ENCODE assay signal across 32 cellular contexts in the genomic region with DNA sequence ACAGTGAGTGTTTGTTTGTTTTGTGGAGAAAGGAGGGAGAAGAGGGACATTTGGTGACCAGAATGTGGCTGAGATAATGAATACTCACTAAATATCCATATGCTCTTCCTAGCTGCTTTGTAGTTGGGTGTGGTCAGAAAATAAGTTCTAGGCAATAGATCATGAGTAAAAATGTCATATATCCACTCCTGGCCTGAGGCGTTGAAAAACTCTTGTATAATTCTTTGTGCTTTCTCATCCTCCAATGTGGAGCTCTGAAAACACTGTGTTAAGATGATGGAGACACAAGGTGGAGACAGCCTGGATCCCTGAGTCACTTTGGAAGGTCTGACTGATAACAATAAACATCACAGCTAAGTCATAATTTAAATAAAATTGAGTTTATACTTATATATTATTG. TPM values are rescaled to one million over a fixed set of nuclear protein-coding genes. Genes with fewer than 3 reads are reported as not detected.
"Had no signal": no experiment of that assay in that cellular context is flagged by ENCODE, and none has a peak within 500 bp of the region (broad histone marks: within the 10 kb centered on the region; RNA-seq: fewer than 3 reads in every experiment).

No MANE protein-coding gene starts in this region.

- H3K4me3 Mint-ChIP-seq: endodermal cell; immature natural killer cell; memory B cell; natural killer cell; stimulated activated effector memory CD8-positive, alpha-beta T cell treated with anti-CD3 and anti-CD28 coated beads, Interleukin-12 subunit alpha, Interleukin-12 subunit beta, amount 100 ng/mL, for 72 hours had no signal

- H3K27ac Mint-ChIP-seq: endodermal cell; immature natural killer cell; memory B cell; natural killer cell; stimulated activated effector memory CD8-positive, alpha-beta T cell treated with anti-CD3 and anti-CD28 coated beads, Interleukin-12 subunit alpha, Interleukin-12 subunit beta, amount 100 ng/mL, for 72 hours had no signal

- H3K4me3 ChIP-seq: dorsolateral prefrontal cortex, esophagus squamous epithelium, lung, ovary, psoas muscle, sigmoid colon, stomach, thyroid gland had no signal

- H3K36me3 ChIP-seq: esophagus squamous epithelium, ovary, sigmoid colon, stomach, thyroid gland had no signal

- H3K27me3 ChIP-seq: ovary, sigmoid colon, thyroid gland had no signal

- H3K4me1 ChIP-seq: psoas muscle, sigmoid colon had no signal

- ATAC-seq: natural killer cell; psoas muscle; right cardiac atrium; stimulated activated effector memory CD8-positive, alpha-beta T cell treated with anti-CD3 and anti-CD28 coated beads, Interleukin-12 subunit alpha, Interleukin-12 subunit beta, amount 100 ng/mL, for 72 hours had no signal

- H3K27ac ChIP-seq: dorsolateral prefrontal cortex, esophagus squamous epithelium, ovary, psoas muscle, sigmoid colon, stomach, thyroid gland had no signal

- H3K9me3 Mint-ChIP-seq: endodermal cell; immature natural killer cell; memory B cell; natural killer cell; stimulated activated effector memory CD8-positive, alpha-beta T cell treated with anti-CD3 and anti-CD28 coated beads, Interleukin-12 subunit alpha, Interleukin-12 subunit beta, amount 100 ng/mL, for 72 hours had no signal

- DNase-seq: cortex of kidney; dorsolateral prefrontal cortex; effector CD8-positive, alpha-beta T cell; endodermal cell; esophagus squamous epithelium; hypothalamus; immature natural killer cell; islet precursor cell; kidney glomerular epithelial cell; natural killer cell; occipital lobe; ovary; posterior cingulate gyrus; psoas muscle; right cardiac atrium; sigmoid colon; stimulated activated CD4-positive, alpha-beta T cell treated with anti-CD3 and anti-CD28 coated beads, Interleukin-2, amount 100 ng/mL, for 24 hours; stimulated activated CD4-positive, alpha-beta T cell treated with anti-CD3 and anti-CD28 coated beads, Interleukin-4, amount 100 ng/mL, for 24 hours; stimulated activated naive CD4-positive, alpha-beta T cell treated with Interleukin-2 at 50 U/mL for 16 hours; stomach; thyroid gland; trophoblast cell had no signal

- H3K9me3 ChIP-seq: esophagus squamous epithelium, ovary, psoas muscle, sigmoid colon, stomach, thyroid gland had no signal

- H3K4me1 Mint-ChIP-seq: endodermal cell; immature natural killer cell; memory B cell; natural killer cell; stimulated activated effector memory CD8-positive, alpha-beta T cell treated with anti-CD3 and anti-CD28 coated beads, Interleukin-12 subunit alpha, Interleukin-12 subunit beta, amount 100 ng/mL, for 72 hours had no signal

- H3K36me3 Mint-ChIP-seq: immature natural killer cell; memory B cell; natural killer cell; stimulated activated effector memory CD8-positive, alpha-beta T cell treated with anti-CD3 and anti-CD28 coated beads, Interleukin-12 subunit alpha, Interleukin-12 subunit beta, amount 100 ng/mL, for 72 hours had no signal

RNA-seq across cellular contexts. Expression of gene IL16, which starts 28.0 kb away (rescaled TPM):
- total RNA-seq: fibroblast of villous mesenchyme had no signal
- polyA plus RNA-seq: neural cell had no signal

RNA-seq across cellular contexts. Expression of gene CFAP161, which starts 34.6 kb away (rescaled TPM):
- total RNA-seq: endodermal cell, endothelial cell of umbilical vein, epithelial cell of proximal tubule, renal cortical epithelial cell had no signal
- polyA plus RNA-seq: liver, neural cell, sigmoid colon, urinary bladder had no signal
